ENCODE assay signal across 8 cellular contexts in the genomic region with DNA sequence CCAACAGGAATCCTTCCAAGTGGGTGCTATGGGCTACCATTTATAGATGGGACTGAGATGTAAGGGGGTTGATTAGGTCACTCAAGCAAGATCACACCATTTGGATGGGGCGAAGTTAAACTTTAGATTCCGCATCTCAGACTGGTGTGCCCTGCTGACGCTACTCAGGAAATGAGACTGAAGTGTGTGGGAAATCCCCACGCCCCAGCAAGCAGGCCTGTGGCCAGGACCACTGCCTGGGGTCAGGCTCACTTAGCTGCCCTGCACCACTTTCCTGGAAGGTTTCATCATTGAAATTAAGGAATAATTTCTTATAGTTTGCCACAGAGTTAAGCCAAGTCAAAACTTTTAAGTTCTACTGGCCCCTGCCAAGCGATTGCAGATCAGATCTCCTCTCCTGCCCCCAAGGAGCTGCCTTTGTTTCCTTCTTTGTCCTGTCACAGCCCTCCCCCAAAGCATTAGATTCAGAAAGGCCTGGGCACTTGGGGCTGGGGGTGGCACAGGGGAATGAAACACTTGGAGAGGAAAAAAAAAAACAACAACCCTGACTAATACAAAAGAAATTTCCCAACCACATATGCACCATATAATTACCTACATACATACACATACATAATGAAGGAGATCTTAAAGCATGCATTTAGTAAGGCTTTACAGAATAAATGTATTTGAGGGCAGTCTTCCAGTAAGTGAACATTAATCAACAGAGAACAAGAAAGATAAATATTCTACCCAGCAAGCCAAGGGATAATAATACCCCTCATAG.
DNase-seq lines count a peak whose midpoint lies in the region; ATAC-seq lines count a peak whose summit lies in the region.

No MANE protein-coding gene starts in this region.

- H3K9me3 ChIP-seq in CD4-positive, alpha-beta memory T cell (ENCODE audit: control insufficient read depth in 1 of 2, low read length in 2 of 2): no peaks in the 10 kb centered on the region

- peak; percentile 96 for ATAC-seq in GM21529 (IDR thresholded peaks at IDR 0.05; ENCODE audit: unreplicated experiment)

- H3K4me1 Mint-ChIP-seq in CD4-positive, alpha-beta memory T cell: peaks cover 23 to 37% (median 34%) of the 10 kb centered on the region in 4 donors

- H3K36me3 ChIP-seq in CD4-positive, alpha-beta memory T cell (ENCODE audit: insufficient read depth, low read length): no peaks in the 10 kb centered on the region

- H3K4me3 ChIP-seq in CD4-positive, alpha-beta memory T cell (ENCODE audit: low read length in 2 of 2): peak overlapping the region in 1 of 2 donors; percentile 24

- H3K9me3 Mint-ChIP-seq in CD4-positive, alpha-beta memory T cell: no peaks in the 10 kb centered on the region

- peak; percentile 46 to 82 (median 50) for DNase-seq in CD4-positive, alpha-beta memory T cell
- DNase-seq in NAMALWA (ENCODE audit: low spot score) (peak; percentile 26), iris pigment epithelial cell (ENCODE audit: low read depth) (peak; percentile 82), NCI-H1092 treated with DMSO at 0.1 percent for 48 hours (lab: John Stamatoyannopoulos, UW) (no peak), cerebellar cortex (ENCODE audit: low spot score) (no peak)
- DNase-seq in activated T-cell treated with anti-CD3 and anti-CD28 coated beads, Interleukin-2, amount 50 U/mL, for 48 hours: peak; percentile 71 to 80
- peak; percentile 77 for DNase-seq in stimulated activated CD8-positive, alpha-beta memory T cell treated with anti-CD3 and anti-CD28 coated beads, Interleukin-4, amount 100 ng/mL, for 48 hours

- intact Hi-C loops in CD4-positive, alpha-beta memory T cell (cut with micrococcal nuclease): loop anchor here (10.0 kb wide), 1 partner anchor 87 kb away; no protein-coding TSS in a partner anchor

- H3K4me1 ChIP-seq in CD4-positive, alpha-beta memory T cell (ENCODE audit: insufficient read depth, low read length): peaks cover 29% of the 10 kb centered on the region

- H3K27me3 Mint-ChIP-seq in CD4-positive, alpha-beta memory T cell: no peaks in the 10 kb centered on the region

- no peaks in the 10 kb centered on the region for H3K36me3 Mint-ChIP-seq in CD4-positive, alpha-beta memory T cell

- peak overlapping the region; percentile 36 for H3K27ac ChIP-seq in CD4-positive, alpha-beta memory T cell (ENCODE audit: low read depth, low read length)

- POLR2A ChIA-PET in CD4-positive, alpha-beta memory T cell (lab: Charles Lee; ENCODE audit: partially characterized antibody): interaction anchor here (2.6 kb wide), 1 partner anchor 87 kb away, joined by 9 read pairs; no protein-coding TSS in a partner anchor

- H3K27ac Mint-ChIP-seq in CD4-positive, alpha-beta memory T cell: peak overlapping the region; percentile 79 to 95 (median 86)

- peak overlapping the region in 7 of 8 donors; percentile 26 to 57 (median 47) for H3K4me3 Mint-ChIP-seq in CD4-positive, alpha-beta memory T cell

- CTCF ChIA-PET in CD4-positive, alpha-beta memory T cell (lab: Charles Lee; ENCODE audit: partially characterized antibody): interaction anchor here (4.6 kb wide), 1 partner anchor 87 kb away, joined by 28 read pairs; no protein-coding TSS in a partner anchor

- H3K27me3 ChIP-seq in CD4-positive, alpha-beta memory T cell (ENCODE audit: insufficient read depth, low read length): no peaks in the 10 kb centered on the region

Comparison
In these comparisons a context has a peak if more than half of its experiments do, and no peak if none do; other contexts are left out.
1. DNase-seq: peak in CD4-positive, alpha-beta memory T cell (5 of 5), NAMALWA (single experiment), activated T-cell treated with anti-CD3 and anti-CD28 coated beads, Interleukin-2, amount 50 U/mL, for 48 hours (2 of 2), iris pigment epithelial cell (single experiment) and stimulated activated CD8-positive, alpha-beta memory T cell treated with anti-CD3 and anti-CD28 coated beads, Interleukin-4, amount 100 ng/mL, for 48 hours (single experiment); none in NCI-H1092 treated with DMSO at 0.1 percent for 48 hours (single experiment) and cerebellar cortex (single experiment).